7 cellular contexts compared by ENCODE assay signal in genomic region chr2:172085460-172086159, GRCh38. TPM values are rescaled to one million over a fixed set of nuclear protein-coding genes. Genes with fewer than 3 reads are reported as not detected.
DNase-seq lines count a peak whose midpoint lies in the region; ATAC-seq and TF ChIP-seq lines count a peak whose summit lies in the region.

Gene DLX1 (plus strand): TSS chr2:172085507. CDS start chr2:172085678, 171 bp downstream.

- peak; percentile 23 for ATAC-seq in GM18502 (IDR thresholded peaks at IDR 0.05; ENCODE audit: poor library complexity, unreplicated experiment)

- H3K27me3 ChIP-seq in esophagus (ENCODE audit: control insufficient read depth in 1 of 2, insufficient read depth in 2 of 2, low read length in 2 of 2), result peaks cover 3 to 80% of the 10 kb centered on the region in 2 donors
- H3K27me3 ChIP-seq in prostate gland (replicated peaks; ENCODE audit: insufficient read depth), result peaks cover 74% of the 10 kb centered on the region

- no peak for TF ChIP-seq POLR2A in prostate gland (IDR thresholded peaks at IDR 0.05)

- H3K27ac Mint-ChIP-seq in HFFc6, result peak within 1 kb of the TSS; percentile 99

- no peak within 1 kb of the TSS for H3K27ac ChIP-seq in esophagus (ENCODE audit: low read depth in 2 of 2, low read length in 1 of 2)
- H3K27ac ChIP-seq in prostate gland, result no peak within 1 kb of the TSS

- 7% methylated on average over 34 of the region's 34 CpGs for WGBS in esophagus, 2 donors
- WGBS in prostate gland, result 2% methylated on average over 27 of the region's 34 CpGs

- TF ChIP-seq CTCF in HFFc6 (IDR thresholded peaks at IDR 0.05), result no peak
- no peak for TF ChIP-seq CTCF in prostate gland (IDR thresholded peaks at IDR 0.05)

- no peak for DNase-seq in HFFc6
- no peak for DNase-seq in prostate gland (ENCODE audit: low spot score)
- no peak for DNase-seq in GDM1 (lab: John Stamatoyannopoulos, UW)
- DNase-seq in effector CD4-positive, alpha-beta T cell, result no peak

- H3K4me1 ChIP-seq in esophagus (ENCODE audit: control insufficient read depth in 2 of 2, insufficient read depth in 2 of 2, low read length in 1 of 2), result peaks cover 15 to 22% of the 10 kb centered on the region in 2 donors
- peaks cover 5% of the 10 kb centered on the region for H3K4me1 ChIP-seq in prostate gland (replicated peaks)

- H3K4me3 Mint-ChIP-seq in HFFc6, result peak within 1 kb of the TSS; percentile 98

- intact Hi-C loops in prostate gland (cut with DNase I), result loop anchor here (5.0 kb wide), 1 partner anchor 88 kb away; the partner anchor contains the start of gene METAP1D

- H3K36me3 ChIP-seq in esophagus (ENCODE audit: control insufficient read depth in 2 of 2, insufficient read depth in 2 of 2, low read length in 1 of 2) (no peaks in the 10 kb centered on the region), prostate gland (no peaks in the 10 kb centered on the region)

- H3K4me3 ChIP-seq in esophagus (ENCODE audit: low read depth in 1 of 2, low read length in 2 of 2) (peak within 1 kb of the TSS; percentile 28 to 40), prostate gland (peak within 1 kb of the TSS; percentile 3 to 15)

- peaks cover 3 to 6% of the 10 kb centered on the region in 2 donors for H3K9me3 ChIP-seq in esophagus (ENCODE audit: control insufficient read depth in 2 of 2, insufficient read depth in 1 of 2, low read depth in 1 of 2, low read length in 1 of 2)
- no peaks in the 10 kb centered on the region for H3K9me3 ChIP-seq in prostate gland

- H3K4me1 Mint-ChIP-seq in HFFc6 (ENCODE audit: low read depth), result peaks cover 71% of the 10 kb centered on the region

- H3K27me3 Mint-ChIP-seq in HFFc6 (ENCODE audit: insufficient read depth), result peaks cover 53% of the 10 kb centered on the region

- peaks cover 4% of the 10 kb centered on the region; the same call in 1 of the 2 replicates for H3K9me3 Mint-ChIP-seq in HFFc6

- H3K36me3 Mint-ChIP-seq in HFFc6 (ENCODE audit: low read depth), result peaks cover 29% of the 10 kb centered on the region

TF ChIP-seq in PFSK-1, 5 proteins besides CTCF, POLR2A, EP300 and RAD21:
- TF ChIP-seq FOXP2 (optimal IDR thresholded peaks at IDR 0.05; ENCODE audit: borderline replicate concordance, extremely low read depth, extremely low read length, insufficient read depth) (no peak), TAF1 (IDR thresholded peaks at IDR 0.05; ENCODE audit: borderline replicate concordance, insufficient read depth, low read length) (peak; percentile 19; the same call in 1 of the 2 replicates), SIN3A (IDR thresholded peaks at IDR 0.05; ENCODE audit: borderline replicate concordance, insufficient read depth, low read length) (no peak), POLR2AphosphoS5 (IDR thresholded peaks at IDR 0.05; ENCODE audit: low read depth, low read length) (0 out of 2 replicates have a peak, but pooled peaks have one; percentile 47)
- TF ChIP-seq, protein P1, sequence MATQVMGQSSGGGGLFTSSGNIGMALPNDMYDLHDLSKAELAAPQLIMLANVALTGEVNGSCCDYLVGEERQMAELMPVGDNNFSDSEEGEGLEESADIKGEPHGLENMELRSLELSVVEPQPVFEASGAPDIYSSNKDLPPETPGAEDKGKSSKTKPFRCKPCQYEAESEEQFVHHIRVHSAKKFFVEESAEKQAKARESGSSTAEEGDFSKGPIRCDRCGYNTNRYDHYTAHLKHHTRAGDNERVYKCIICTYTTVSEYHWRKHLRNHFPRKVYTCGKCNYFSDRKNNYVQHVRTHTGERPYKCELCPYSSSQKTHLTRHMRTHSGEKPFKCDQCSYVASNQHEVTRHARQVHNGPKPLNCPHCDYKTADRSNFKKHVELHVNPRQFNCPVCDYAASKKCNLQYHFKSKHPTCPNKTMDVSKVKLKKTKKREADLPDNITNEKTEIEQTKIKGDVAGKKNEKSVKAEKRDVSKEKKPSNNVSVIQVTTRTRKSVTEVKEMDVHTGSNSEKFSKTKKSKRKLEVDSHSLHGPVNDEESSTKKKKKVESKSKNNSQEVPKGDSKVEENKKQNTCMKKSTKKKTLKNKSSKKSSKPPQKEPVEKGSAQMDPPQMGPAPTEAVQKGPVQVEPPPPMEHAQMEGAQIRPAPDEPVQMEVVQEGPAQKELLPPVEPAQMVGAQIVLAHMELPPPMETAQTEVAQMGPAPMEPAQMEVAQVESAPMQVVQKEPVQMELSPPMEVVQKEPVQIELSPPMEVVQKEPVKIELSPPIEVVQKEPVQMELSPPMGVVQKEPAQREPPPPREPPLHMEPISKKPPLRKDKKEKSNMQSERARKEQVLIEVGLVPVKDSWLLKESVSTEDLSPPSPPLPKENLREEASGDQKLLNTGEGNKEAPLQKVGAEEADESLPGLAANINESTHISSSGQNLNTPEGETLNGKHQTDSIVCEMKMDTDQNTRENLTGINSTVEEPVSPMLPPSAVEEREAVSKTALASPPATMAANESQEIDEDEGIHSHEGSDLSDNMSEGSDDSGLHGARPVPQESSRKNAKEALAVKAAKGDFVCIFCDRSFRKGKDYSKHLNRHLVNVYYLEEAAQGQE (IDR thresholded peaks at IDR 0.05; ENCODE audit: insufficient read depth in 1 of 2, low read depth in 2 of 2, low read length in 2 of 2), result no peak

RNA-seq across cellular contexts. Expression of gene DLX1, which starts in this region (rescaled TPM):
- 10 to 100 TPM in 2 of 6 experiments, 1 to 10 TPM in 4; 8.2 to 13.9 (median 9.2) TPM for total RNA-seq in HFFc6 (2021; fragmentation: NEBNext Ultra II Directional; extraction: Animal tissue kit (Norgen Biotek cat#: 25700))
- polyA plus RNA-seq in PFSK-1 (2012; ENCODE audit: insufficient read length, low read depth), result 26.8 TPM
- under 1 TPM; 0.02 to 0.06 TPM for polyA plus RNA-seq in esophagus
- 1 to 10 TPM in 1 of 2 donors, not detected in 1; 1.3 TPM for total RNA-seq in prostate gland

Comparison
In these comparisons a context has a peak if more than half of its experiments do, and no peak if none do; other contexts are left out.
1. RNA of gene DLX1 (total RNA-seq): 8.2 to 13.9 TPM in HFFc6; 1.3 TPM in prostate gland; every median in the first group is over 4 times any median in the second.